10 cellular contexts compared by ENCODE assay signal in the genomic region with DNA sequence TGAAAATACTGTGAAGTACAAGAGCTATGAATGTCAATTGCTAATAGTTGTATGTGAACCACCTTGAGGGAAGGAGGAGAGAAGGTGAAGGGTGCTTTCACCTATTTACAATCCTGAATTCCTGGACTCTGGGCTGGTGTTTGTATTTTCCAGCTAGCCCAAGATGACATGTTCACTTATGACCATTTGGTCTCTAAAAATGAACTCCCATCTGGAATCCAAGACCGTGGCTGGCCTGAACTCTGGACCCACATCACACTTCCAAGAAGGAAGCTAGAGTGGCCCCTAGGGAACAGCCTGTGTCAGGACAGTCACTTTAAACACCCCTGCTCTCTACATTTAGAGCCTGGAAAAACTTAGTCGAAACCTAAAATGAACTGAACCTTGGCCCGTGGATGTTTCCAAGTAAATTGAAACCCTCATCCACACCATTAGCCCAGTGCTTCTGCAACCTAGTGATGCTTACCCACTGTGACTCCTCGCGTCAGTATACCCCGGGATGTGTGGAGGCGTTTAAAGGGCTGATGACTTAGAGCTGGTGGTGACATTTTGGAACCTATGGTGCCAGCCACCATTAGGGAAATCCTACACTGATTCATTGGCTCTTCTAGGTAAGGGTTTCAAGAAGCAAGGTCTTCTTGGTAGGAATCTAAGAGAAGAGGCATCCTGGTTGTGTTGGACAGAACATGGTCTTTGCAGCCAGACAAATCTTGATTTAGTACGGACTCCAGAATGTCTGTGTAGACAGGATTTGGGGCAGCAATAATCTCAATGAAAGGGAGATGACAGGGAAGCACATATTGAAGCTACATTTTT.
DNase-seq lines count a peak whose midpoint lies in the region; ATAC-seq, FAIRE-seq and TF ChIP-seq lines count a peak whose summit lies in the region.
"Had no signal": no experiment of that assay in that cellular context is flagged by ENCODE, and none has a peak within 500 bp of the region (broad histone marks: within the 10 kb centered on the region; RNA-seq: fewer than 3 reads in every experiment).

No MANE protein-coding gene starts in this region.

- no peak overlapping the region for H3K4me3 Mint-ChIP-seq in MCF 10A (ENCODE audit: unreplicated experiment)
- no peak overlapping the region for H3K4me3 Mint-ChIP-seq in stimulated activated naive CD8-positive, alpha-beta T cell treated with anti-CD3 and anti-CD28 coated beads, Interleukin-15, amount 100 ng/mL, for 72 hours

- CTCF ChIA-PET in MCF 10A (lab: Yijun Ruan, JAX) (interaction anchor here (0.7 to 1.2 kb wide), 3 partner anchors 55 to 302 kb away, joined by 3 to 4 read pairs (median 3); no protein-coding TSS in a partner anchor), mammary epithelial cell (lab: Charles Lee; ENCODE audit: low non-redundant PET) (no interaction called here), Panc1 (lab: Charles Lee) (no interaction called here)

- in situ Hi-C loops in mammary epithelial cell (cut with MboI; ENCODE audit: low sequenced_read_pairs in 2 of 2): no loop called here
- in situ Hi-C loops in Panc1 (cut with HindIII; ENCODE audit: low pct_unique_long_range_greater_than_20kb, low sequenced_read_pairs): no loop called here

- no peaks in the 10 kb centered on the region for H3K79me2 ChIP-seq in mammary epithelial cell (ENCODE audit: insufficient read depth, low read length)

- H3K9ac ChIP-seq in mammary epithelial cell (ENCODE audit: insufficient read depth, low read length): no peak overlapping the region
- no peak overlapping the region for H3K9ac ChIP-seq in kidney (ENCODE audit: low read length in 2 of 2)

- H3K27ac ChIP-seq in mammary epithelial cell (ENCODE audit: insufficient read depth, low read depth, low read length) (no peak overlapping the region), Panc1 (ENCODE audit: low read length) (peak overlapping the region; percentile 42), kidney (ENCODE audit: low read depth in 2 of 2, low read length in 2 of 2) (no peak overlapping the region)
- H3K27ac ChIP-seq: skin epidermis had no signal

- H3K4me1 ChIP-seq in mammary epithelial cell (ENCODE audit: insufficient read depth, low read length): no peaks in the 10 kb centered on the region
- H3K4me1 ChIP-seq in Panc1 (ENCODE audit: control insufficient read depth, insufficient read depth, low read length): 0 out of 2 replicates have a peak, but pooled peaks cover 7% of the 10 kb centered on the region
- H3K4me1 ChIP-seq in kidney (ENCODE audit: control insufficient read depth in 1 of 2, insufficient read depth in 1 of 2, low read depth in 1 of 2, low read length in 2 of 2): peaks cover 0 to 11% of the 10 kb centered on the region in 2 donors

- POLR2A ChIA-PET in MCF 10A (lab: Yijun Ruan, JAX) (interaction anchor here (1.6 to 2.0 kb wide), 2 partner anchors 58 to 170 kb away, joined by 6 to 7 read pairs; a partner anchor contains a TSS), Panc1 (lab: Charles Lee) (no interaction called here)

- H3K36me3 ChIP-seq in mammary epithelial cell (ENCODE audit: insufficient read depth, low read length) (no peaks in the 10 kb centered on the region), Panc1 (ENCODE audit: control insufficient read depth, insufficient read depth, low read length) (no peaks in the 10 kb centered on the region), kidney (ENCODE audit: control insufficient read depth in 1 of 2, insufficient read depth in 2 of 2, low read length in 2 of 2) (no peaks in the 10 kb centered on the region)

- no peak overlapping the region for H3K27ac Mint-ChIP-seq in MCF 10A (ENCODE audit: low read depth, unreplicated experiment)
- no peak overlapping the region for H3K27ac Mint-ChIP-seq in stimulated activated naive CD8-positive, alpha-beta T cell treated with anti-CD3 and anti-CD28 coated beads, Interleukin-15, amount 100 ng/mL, for 72 hours

- no peaks in the 10 kb centered on the region for H3K36me3 Mint-ChIP-seq in MCF 10A (ENCODE audit: insufficient read depth, unreplicated experiment)

- H3K4me3 ChIP-seq in mammary epithelial cell (replicated peaks in 1 of 3; ENCODE audit: insufficient read depth in 1 of 3, low read depth in 2 of 3, low read length in 3 of 3) (no peak overlapping the region), Panc1 (ENCODE audit: low read depth in 2 of 2, low read length in 2 of 2) (no peak overlapping the region), kidney (ENCODE audit: low read length in 2 of 2) (no peak overlapping the region)
- H3K4me3 ChIP-seq: skin epidermis had no signal

- WGBS in mammary epithelial cell (ENCODE audit: low coverage, missing lambda C conversion rate): 89% methylated on average over 8 of the region's 8 CpGs

- no peak for ATAC-seq in Panc1
- peak; percentile 67 for ATAC-seq in stimulated activated naive CD8-positive, alpha-beta T cell treated with anti-CD3 and anti-CD28 coated beads, Interleukin-15, amount 100 ng/mL, for 72 hours

- no peaks in the 10 kb centered on the region for H3K27me3 Mint-ChIP-seq in MCF 10A (ENCODE audit: insufficient read depth, unreplicated experiment)
- H3K27me3 Mint-ChIP-seq in stimulated activated naive CD8-positive, alpha-beta T cell treated with anti-CD3 and anti-CD28 coated beads, Interleukin-15, amount 100 ng/mL, for 72 hours: no peaks in the 10 kb centered on the region

- no peaks in the 10 kb centered on the region for H3K9me3 ChIP-seq in mammary epithelial cell (replicated peaks; ENCODE audit: insufficient read depth, low read length)
- H3K9me3 ChIP-seq in Panc1 (ENCODE audit: control insufficient read depth, insufficient read depth, low read depth, low read length): no peaks in the 10 kb centered on the region
- H3K9me3 ChIP-seq in kidney (ENCODE audit: control insufficient read depth in 1 of 2, low read length in 2 of 2): no peaks in the 10 kb centered on the region

- intact Hi-C loops in MCF 10A (cut with micrococcal nuclease): no loop called here
- intact Hi-C loops in mammary epithelial cell (cut with micrococcal nuclease): no loop called here
- intact Hi-C loops in Panc1 (cut with micrococcal nuclease; ENCODE audit: unreplicated experiment): no loop called here
- intact Hi-C loops in kidney (cut with DNase I): no loop called here

- no peak overlapping the region for H3K4me2 ChIP-seq in mammary epithelial cell (ENCODE audit: insufficient read depth, low read depth, low read length)

- H3K4me1 Mint-ChIP-seq in MCF 10A (ENCODE audit: insufficient read depth, unreplicated experiment): peaks cover 7% of the 10 kb centered on the region
- no peaks in the 10 kb centered on the region for H3K4me1 Mint-ChIP-seq in stimulated activated naive CD8-positive, alpha-beta T cell treated with anti-CD3 and anti-CD28 coated beads, Interleukin-15, amount 100 ng/mL, for 72 hours

- peak; percentile 3 for TF ChIP-seq CTCF in MCF 10A (IDR thresholded peaks at IDR 0.05; ENCODE audit: unreplicated experiment)
- TF ChIP-seq CTCF in mammary epithelial cell (conservative IDR thresholded peaks at IDR 0.05 in 1 of 2, IDR thresholded peaks at IDR 0.05 in 1 of 2; ENCODE audit: extremely low read depth in 1 of 2, insufficient read depth in 1 of 2, low read depth in 1 of 2, low read length in 2 of 2): no peak
- no peak for TF ChIP-seq CTCF in Panc1 (IDR thresholded peaks at IDR 0.05)
- peak; percentile 27 for TF ChIP-seq CTCF in kidney (IDR thresholded peaks at IDR 0.05; ENCODE audit: borderline replicate concordance, extremely low read depth, insufficient read depth)

- peaks cover 30% of the 10 kb centered on the region for H3K27me3 ChIP-seq in mammary epithelial cell (ENCODE audit: insufficient read depth, low read length)
- no peaks in the 10 kb centered on the region for H3K27me3 ChIP-seq in Panc1 (ENCODE audit: control insufficient read depth, insufficient read depth, low read length)

- no peak overlapping the region for H2AFZ ChIP-seq in mammary epithelial cell (ENCODE audit: low read depth, low read length)

- DNase-seq in MCF 10A (ENCODE audit: unreplicated experiment) (no peak), mammary epithelial cell (no peak), Panc1 (ENCODE audit: low read depth, low spot score) (no peak), kidney (no peak), AG20443 (ENCODE audit: low spot score) (no peak), NCI-H69 (lab: John Stamatoyannopoulos, UW) (no peak), NCI-H510A treated with DMSO at 0.1 percent for 48 hours (lab: John Stamatoyannopoulos, UW) (no peak)
- peak in 1 of 2 donors; percentile 45 for DNase-seq in stimulated activated naive CD8-positive, alpha-beta T cell treated with anti-CD3 and anti-CD28 coated beads, Interleukin-15, amount 100 ng/mL, for 72 hours
- DNase-seq: Kasumi-1 had no signal

- dilution Hi-C loops in mammary epithelial cell (cut with HindIII; ENCODE audit: low sequenced_read_pairs): no loop called here

- H3K9me3 Mint-ChIP-seq in MCF 10A (ENCODE audit: unreplicated experiment): no peaks in the 10 kb centered on the region
- H3K9me3 Mint-ChIP-seq in stimulated activated naive CD8-positive, alpha-beta T cell treated with anti-CD3 and anti-CD28 coated beads, Interleukin-15, amount 100 ng/mL, for 72 hours: no peaks in the 10 kb centered on the region

- no peak for FAIRE-seq in kidney (lab: Jason Lieb, UNC)

- BruUV-seq in MCF 10A (replicated peaks; lab: Mats Ljungman, UMichigan): no TSS peak
- BruUV-seq in mammary epithelial cell (replicated peaks; lab: Mats Ljungman, UMichigan): no TSS peak
- BruUV-seq in Panc1 (replicated peaks; lab: Mats Ljungman, UMichigan): no TSS peak

- no peaks in the 10 kb centered on the region for H4K20me1 ChIP-seq in mammary epithelial cell (ENCODE audit: insufficient read depth, low read length)

Comparison
In these comparisons a context has a peak if more than half of its experiments do, and no peak if none do; other contexts are left out.
1. CTCF ChIP-seq: peak in MCF 10A (single experiment) and kidney (single experiment); none in mammary epithelial cell (0 of 2) and Panc1 (single experiment).